Comparison of ENCODE assay signal across 9 cellular contexts in the genomic region with DNA sequence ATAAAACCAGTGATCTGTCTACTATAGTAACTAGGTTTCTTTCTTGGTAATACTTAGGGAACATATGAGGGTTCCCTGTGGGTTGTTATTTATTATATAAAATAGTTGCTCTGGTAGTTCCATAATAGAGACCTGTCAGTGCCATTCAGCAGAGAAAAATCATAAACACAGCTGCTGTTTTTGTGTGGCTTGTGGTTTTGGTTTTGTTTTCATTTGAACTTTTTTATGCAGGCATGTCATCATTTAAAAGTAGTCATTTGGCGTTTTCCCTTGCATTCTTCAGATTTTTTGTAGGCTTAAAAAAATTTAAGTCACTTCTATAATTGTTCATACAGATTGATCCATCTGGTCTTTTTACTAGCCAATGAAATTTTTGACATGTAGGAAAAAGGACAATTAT. TPM values are rescaled to one million over a fixed set of nuclear protein-coding genes. Genes with fewer than 3 reads are reported as not detected.
DNase-seq lines count a peak whose midpoint lies in the region; ATAC-seq, FAIRE-seq and TF ChIP-seq lines count a peak whose summit lies in the region.
"Had no signal": no experiment of that assay in that cellular context is flagged by ENCODE, and none has a peak within 500 bp of the region (broad histone marks: within the 10 kb centered on the region; RNA-seq: fewer than 3 reads in every experiment).

No MANE protein-coding gene starts in this region.

- no peak overlapping the region for H3K27ac Mint-ChIP-seq in HFFc6

- H3K36me3 Mint-ChIP-seq in HFFc6 (ENCODE audit: low read depth), result peaks cover 9% of the 10 kb centered on the region

- H3K36me3 ChIP-seq in kidney (ENCODE audit: control insufficient read depth in 1 of 2, insufficient read depth in 2 of 2, low read length in 2 of 2) (peaks cover 0 to 5% of the 10 kb centered on the region in 2 donors), gastroesophageal sphincter (peaks cover 0 to 6% of the 10 kb centered on the region in 2 donors)

- H3K27ac ChIP-seq in kidney (ENCODE audit: low read depth in 2 of 2, low read length in 2 of 2) (no peak overlapping the region), gastroesophageal sphincter (no peak overlapping the region)
- H3K27ac ChIP-seq: 22Rv1 had no signal

- H3K9me3 ChIP-seq in kidney (ENCODE audit: control insufficient read depth in 1 of 2, low read length in 2 of 2) (no peaks in the 10 kb centered on the region), gastroesophageal sphincter (no peaks in the 10 kb centered on the region)

- 8 to 29% methylated on average over 1 of the region's 1 CpG for WGBS in gastroesophageal sphincter (ENCODE audit: low coverage in 1 of 2), 2 donors

- DNase-seq in NCI-H1694 (lab: John Stamatoyannopoulos, UW) (peak; percentile 3), NCI-H1694 treated with DMSO at 0.1 percent for 48 hours (lab: John Stamatoyannopoulos, UW) (no peak), HFFc6 (peak; percentile 59), NCI-H2107 treated with DMSO at 0.1 percent for 48 hours (lab: John Stamatoyannopoulos, UW; ENCODE audit: unreplicated experiment) (peak; percentile 86), kidney (no peak), HuH-7 (ENCODE audit: low spot score) (no peak), AML-193 (lab: John Stamatoyannopoulos, UW) (no peak)

- FAIRE-seq in kidney (lab: Jason Lieb, UNC), result peak; percentile 44

- no peaks in the 10 kb centered on the region for H3K9me3 Mint-ChIP-seq in HFFc6

- no peak for TF ChIP-seq EP300 in gastroesophageal sphincter (IDR thresholded peaks at IDR 0.05)

- H3K27me3 Mint-ChIP-seq in HFFc6 (ENCODE audit: insufficient read depth), result no peaks in the 10 kb centered on the region

- no peak overlapping the region; the same call in 1 of the 2 replicates for H3K4me3 Mint-ChIP-seq in HFFc6

- H3K4me1 ChIP-seq in kidney (ENCODE audit: control insufficient read depth in 1 of 2, insufficient read depth in 1 of 2, low read depth in 1 of 2, low read length in 2 of 2) (peaks cover 0 to 5% of the 10 kb centered on the region in 2 donors), gastroesophageal sphincter (peaks cover 0 to 46% (median 9%) of the 10 kb centered on the region in 3 donors)

- H3K9ac ChIP-seq in kidney (ENCODE audit: low read length in 2 of 2), result no peak overlapping the region

- H3K4me3 ChIP-seq in kidney (ENCODE audit: low read length in 2 of 2) (no peak overlapping the region), gastroesophageal sphincter (no peak overlapping the region)

- intact Hi-C loops in kidney (cut with DNase I), result no loop called here

- ATAC-seq in gastroesophageal sphincter, result no peak

- no peaks in the 10 kb centered on the region for H3K27me3 ChIP-seq in gastroesophageal sphincter

- TF ChIP-seq CTCF in HFFc6 (IDR thresholded peaks at IDR 0.05) (no peak), kidney (IDR thresholded peaks at IDR 0.05; ENCODE audit: borderline replicate concordance, extremely low read depth, insufficient read depth) (no peak), gastroesophageal sphincter (IDR thresholded peaks at IDR 0.05) (no peak)

- H3K4me1 Mint-ChIP-seq in HFFc6 (ENCODE audit: low read depth), result peaks cover 32% of the 10 kb centered on the region

- TF ChIP-seq POLR2A in gastroesophageal sphincter (IDR thresholded peaks at IDR 0.05), result no peak

RNA-seq across cellular contexts. Expression of gene PIK3CA, which starts 47.9 kb away (rescaled TPM):
- 10 to 100 TPM; 16.1 to 21.2 (median 19.7) TPM for total RNA-seq in HFFc6 (2021; fragmentation: NEBNext Ultra II Directional; extraction: Animal tissue kit (Norgen Biotek cat#: 25700))
- 24.8 TPM for total RNA-seq in kidney
- polyA plus RNA-seq in kidney (ENCODE audit: insufficient read depth, low read depth, low replicate concordance), result 6.1 TPM
- 10 to 100 TPM; 35.7 to 47.7 (median 39.6) TPM for total RNA-seq in gastroesophageal sphincter

RNA-seq across cellular contexts. Expression of gene KCNMB3, which starts 54.8 kb away (rescaled TPM):
- under 1 TPM; 0.26 to 0.66 (median 0.49) TPM for total RNA-seq in HFFc6 (2021; fragmentation: NEBNext Ultra II Directional; extraction: Animal tissue kit (Norgen Biotek cat#: 25700))
- 3.7 TPM for total RNA-seq in kidney
- 1.7 TPM for polyA plus RNA-seq in kidney (ENCODE audit: insufficient read depth, low read depth, low replicate concordance)
- total RNA-seq in gastroesophageal sphincter, result 1 to 10 TPM; 1.0 to 6.2 (median 4.1) TPM

Comparison
In these comparisons a context has a peak if more than half of its experiments do, and no peak if none do; other contexts are left out.
1. DNase-seq: peak in NCI-H1694 (single experiment), HFFc6 (single experiment) and NCI-H2107 treated with DMSO at 0.1 percent for 48 hours (single experiment); none in NCI-H1694 treated with DMSO at 0.1 percent for 48 hours (single experiment), kidney (single experiment), HuH-7 (single experiment) and AML-193 (0 of 2).